9 cellular contexts compared by ENCODE assay signal in the genomic region with DNA sequence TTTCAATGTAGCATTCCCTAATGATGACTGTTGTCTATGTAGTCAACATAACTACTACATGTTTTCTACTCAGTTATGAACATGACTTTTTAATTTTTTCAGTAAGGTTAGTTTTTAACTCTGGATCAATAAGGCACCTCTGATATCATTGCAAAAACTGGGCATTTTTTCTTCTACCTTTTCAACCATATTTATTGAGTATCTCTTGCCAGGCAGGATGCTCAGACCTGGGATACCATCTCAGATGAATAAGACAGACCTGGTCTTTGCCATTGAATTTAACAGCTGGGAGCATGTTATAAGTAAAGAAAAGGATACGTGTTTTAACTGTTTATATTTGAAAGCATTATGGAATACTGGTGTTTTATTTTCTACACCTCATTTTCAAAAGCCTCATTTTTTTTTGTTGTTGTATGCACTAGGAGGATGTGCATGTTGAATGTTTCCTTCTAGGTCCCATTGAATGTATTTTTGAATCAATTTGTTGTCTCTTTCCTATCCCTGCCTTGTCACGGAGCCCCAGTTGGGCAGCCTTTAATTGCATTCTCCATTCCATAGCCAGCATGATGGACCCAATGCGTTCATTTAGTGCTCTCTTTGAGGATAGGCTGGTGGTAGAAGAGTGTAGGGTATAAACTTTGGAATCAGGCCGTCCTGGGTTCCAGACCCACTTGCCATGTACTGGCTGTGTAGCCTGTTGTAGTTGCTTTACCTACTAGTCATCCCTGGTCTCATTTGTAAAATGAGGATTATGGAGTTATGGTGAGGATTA. TPM values are rescaled to one million over a fixed set of nuclear protein-coding genes. Genes with fewer than 3 reads are reported as not detected.
A peak's percentile ranks its signal among the peaks of the same experiment; 100 is the strongest.
DNase-seq lines count a peak whose midpoint lies in the region; ATAC-seq and TF ChIP-seq lines count a peak whose summit lies in the region.
"Had no signal": no experiment of that assay in that cellular context is flagged by ENCODE, and none has a peak within 500 bp of the region (broad histone marks: within the 10 kb centered on the region; RNA-seq: fewer than 3 reads in every experiment).

No MANE protein-coding gene starts in this region.

- H3K4me1 Mint-ChIP-seq in Caco-2 (ENCODE audit: low read depth, unreplicated experiment) (peaks cover 46% of the 10 kb centered on the region), T-cell (peaks cover 64 to 73% (median 69%) of the 10 kb centered on the region in 3 donors)

- no peak overlapping the region for H3K4me3 ChIP-seq in Caco-2 (ENCODE audit: low read depth, low read length)
- H3K4me3 ChIP-seq in epithelial cell of proximal tubule (ENCODE audit: low read depth, low read length): peak overlapping the region; percentile 14
- H3K4me3 ChIP-seq in sigmoid colon: peak overlapping the region in 3 of 4 donors; percentile 1 to 96 (median 95)
- H3K4me3 ChIP-seq: K562 had no signal

- intact Hi-C loops in Caco-2 (cut with micrococcal nuclease; ENCODE audit: unreplicated experiment): loop anchor here (5.0 kb wide), 5 partner anchors 82 to 498 kb away; no protein-coding TSS in a partner anchor
- intact Hi-C loops in sigmoid colon (cut with DNase I): loop anchor here (5.0 to 10.0 kb wide), 2 partner anchors 498 to 565 kb away; no protein-coding TSS in a partner anchor

- no TSS peak for BruUV-seq in Caco-2 (replicated peaks; lab: Mats Ljungman, UMichigan)

- H3K9me3 ChIP-seq in Caco-2 (no peaks in the 10 kb centered on the region), sigmoid colon (no peaks in the 10 kb centered on the region)

- H3K27ac ChIP-seq in sigmoid colon: peak overlapping the region; percentile 95 to 99 (median 98)

- no peak for DNase-seq in Caco-2
- DNase-seq in T-cell: no peak
- DNase-seq in epithelial cell of proximal tubule (ENCODE audit: low read depth): no peak
- no peak for DNase-seq in sigmoid colon
- DNase-seq in NCI-H2107 (lab: John Stamatoyannopoulos, UW): no peak
- DNase-seq in midbrain (lab: John Stamatoyannopoulos, UW): no peak

- peak overlapping the region; percentile 63 for H3K4me3 Mint-ChIP-seq in Caco-2 (ENCODE audit: unreplicated experiment)
- peak overlapping the region; percentile 96 to 99 (median 97) for H3K4me3 Mint-ChIP-seq in T-cell

- peak overlapping the region; percentile 53 for H3K27ac Mint-ChIP-seq in Caco-2 (ENCODE audit: unreplicated experiment)
- H3K27ac Mint-ChIP-seq in T-cell: peak overlapping the region; percentile 91 to 92

- H3K9me3 Mint-ChIP-seq in Caco-2 (ENCODE audit: unreplicated experiment) (no peaks in the 10 kb centered on the region), T-cell (no peaks in the 10 kb centered on the region)

- no peaks in the 10 kb centered on the region for H3K27me3 Mint-ChIP-seq in Caco-2 (ENCODE audit: insufficient read depth, unreplicated experiment)
- H3K27me3 Mint-ChIP-seq in T-cell: no peaks in the 10 kb centered on the region

- H3K4me1 ChIP-seq in Caco-2 (peaks cover 64% of the 10 kb centered on the region), sigmoid colon (peaks cover 0 to 79% (median 56%) of the 10 kb centered on the region in 4 donors)

- TF ChIP-seq EP300 in sigmoid colon (IDR thresholded peaks at IDR 0.05): no peak

- 70 to 75% methylated on average over 4 of the region's 4 CpGs for WGBS in sigmoid colon, 2 donors

- peaks cover 54% of the 10 kb centered on the region for H3K36me3 Mint-ChIP-seq in Caco-2 (ENCODE audit: insufficient read depth, unreplicated experiment)
- H3K36me3 Mint-ChIP-seq in T-cell: peaks cover 15% of the 10 kb centered on the region

- TF ChIP-seq CTCF in Caco-2 (IDR thresholded peaks at IDR 0.05; ENCODE audit: insufficient read depth in 1 of 2, low read depth in 1 of 2, low read length in 1 of 2, severe bottlenecking in 1 of 2, unreplicated experiment in 1 of 2) (no peak), epithelial cell of proximal tubule (conservative IDR thresholded peaks at IDR 0.05; ENCODE audit: low read depth, low read length) (no peak), sigmoid colon (IDR thresholded peaks at IDR 0.05) (no peak)

- CTCF ChIA-PET in Caco-2 (lab: Charles Lee): no interaction called here
- CTCF ChIA-PET in T-cell (lab: Charles Lee): interaction anchor here (0.6 to 1.0 kb wide), 2 partner anchors 32 to 59 kb away, joined by 3 to 4 read pairs; no protein-coding TSS in a partner anchor

- H3K36me3 ChIP-seq in Caco-2 (ENCODE audit: control insufficient read depth, insufficient read depth, low read length) (peaks cover 3% of the 10 kb centered on the region), sigmoid colon (no peaks in the 10 kb centered on the region)

- POLR2A ChIA-PET in Caco-2 (lab: Charles Lee): no interaction called here
- POLR2A ChIA-PET in T-cell (lab: Charles Lee): interaction anchor here (0.6 to 1.8 kb wide), 3 partner anchors 10 to 45 kb away, joined by 3 to 4 read pairs (median 4); no protein-coding TSS in a partner anchor

- no peak for ATAC-seq in T-cell (replicated peaks in 1 of 4)
- no peak for ATAC-seq in HG02840 (IDR thresholded peaks at IDR 0.05; ENCODE audit: low FRiP score, unreplicated experiment)
- no peak for ATAC-seq in HG02870 (IDR thresholded peaks at IDR 0.05; ENCODE audit: unreplicated experiment)
- ATAC-seq: K562 had no signal

- no peaks in the 10 kb centered on the region for H3K27me3 ChIP-seq in Caco-2 (replicated peaks; ENCODE audit: control insufficient read depth, insufficient read depth, low read length)
- no peaks in the 10 kb centered on the region for H3K27me3 ChIP-seq in sigmoid colon

- TF ChIP-seq POLR2A in sigmoid colon (IDR thresholded peaks at IDR 0.05): no peak

RNA-seq across cellular contexts. Expression of a gene that starts 3.7 kb away (rescaled TPM):
- 40.5 and 41.9 TPM in 2 replicates for total RNA-seq in Caco-2 (2022)
- 100 to 1,000 TPM; 114 to 145 (median 127) TPM for total RNA-seq in T-cell
- total RNA-seq in epithelial cell of proximal tubule: 53.4 and 55.7 TPM in 2 replicates
- 100 to 1,000 TPM; 215 to 243 (median 234) TPM for total RNA-seq in sigmoid colon
- 10 to 100 TPM in 2 of 3 donors, 1 to 10 TPM in 1; 9.9 to 56.4 (median 32.4) TPM for polyA plus RNA-seq in sigmoid colon
